ENCODE assay signal across 11 cellular contexts in the genomic region with DNA sequence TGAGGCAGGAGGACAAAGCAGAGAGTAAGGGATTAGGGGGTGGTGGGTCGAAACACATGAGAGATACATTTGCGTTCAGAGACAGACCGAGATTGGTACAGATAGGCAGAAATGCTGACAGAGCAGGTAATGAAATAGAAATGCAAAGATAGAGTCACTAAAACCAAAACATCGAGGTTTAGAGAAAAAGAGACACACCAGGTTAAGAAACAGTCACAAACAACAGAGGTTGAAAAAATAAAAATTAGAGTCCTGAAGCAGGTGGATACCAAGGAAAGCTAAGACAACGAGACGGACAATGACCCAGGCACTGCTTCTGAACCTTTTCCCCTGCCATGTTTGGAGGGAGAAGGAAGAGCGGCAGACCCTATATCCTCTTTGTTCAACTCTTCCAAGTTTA. TPM values are rescaled to one million over a fixed set of nuclear protein-coding genes. Genes with fewer than 3 reads are reported as not detected.
A peak's percentile ranks its signal among the peaks of the same experiment; 100 is the strongest.
DNase-seq lines count a peak whose midpoint lies in the region; ATAC-seq and TF ChIP-seq lines count a peak whose summit lies in the region.
"Had no signal": no experiment of that assay in that cellular context is flagged by ENCODE, and none has a peak within 500 bp of the region (broad histone marks: within the 10 kb centered on the region; RNA-seq: fewer than 3 reads in every experiment).

No MANE protein-coding gene starts in this region.

- ATAC-seq in RWPE2 (ENCODE audit: low read depth) (no peak), HG03095 (IDR thresholded peaks at IDR 0.05; ENCODE audit: unreplicated experiment) (no peak)
- no peak for ATAC-seq in stimulated activated memory B cell treated with anti-CD40 and anti-IgM and Interleukin-4, amounts not matched to agents 10 μg/mL and 1 μg/mL and 100 μg/mL, for 72 hours

- peaks cover 6% of the 10 kb centered on the region; the same call in 1 of the 2 replicates for H3K36me3 ChIP-seq in RWPE2 (ENCODE audit: low read depth)
- H3K36me3 ChIP-seq in endodermal cell (ENCODE audit: control insufficient read depth, insufficient read depth, low read length), result no peaks in the 10 kb centered on the region

- WGBS in endodermal cell (ENCODE audit: insufficient coverage in 1 of 2, insufficient read length in 1 of 2), 2 experiments, result 89 to 97% methylated on average over 6 of the region's 7 CpGs

- peaks cover 31% of the 10 kb centered on the region for H3K4me1 Mint-ChIP-seq in activated CD4-positive, alpha-beta T cell treated with anti-CD3 and anti-CD28 coated beads, Interleukin-2, amount 10 ng/mL, durations not matched to agents 7 days and 5 days
- peaks cover 31% of the 10 kb centered on the region for H3K4me1 Mint-ChIP-seq in endodermal cell
- peaks cover 37% of the 10 kb centered on the region for H3K4me1 Mint-ChIP-seq in stimulated activated memory B cell treated with anti-CD40 and anti-IgM and Interleukin-4, amounts not matched to agents 10 μg/mL and 1 μg/mL and 100 μg/mL, for 72 hours

- TF ChIP-seq CTCF in RWPE2 (IDR thresholded peaks at IDR 0.05; ENCODE audit: poor library complexity, severe bottlenecking) (no peak), endodermal cell (conservative IDR thresholded peaks at IDR 0.05) (no peak)

- peaks cover 16% of the 10 kb centered on the region for H3K4me1 ChIP-seq in RWPE2 (ENCODE audit: insufficient read depth, poor library complexity, severe bottlenecking)
- peaks cover 3% of the 10 kb centered on the region for H3K4me1 ChIP-seq in endodermal cell (ENCODE audit: control insufficient read depth, insufficient read depth, low read length)

- no peak for DNase-seq in activated CD4-positive, alpha-beta T cell treated with anti-CD3 and anti-CD28 coated beads, Interleukin-2, amount 10 ng/mL, durations not matched to agents 7 days and 5 days
- no peak for DNase-seq in activated CD4-positive, alpha-beta T cell treated with anti-CD3 and anti-CD28 coated beads, Interleukin-2, amount 50 U/mL, for 4 hours
- DNase-seq in RWPE2 (ENCODE audit: low spot score), result no peak
- no peak for DNase-seq in endodermal cell
- no peak for DNase-seq in NCI-H2171 (lab: John Stamatoyannopoulos, UW)
- DNase-seq in iPS-NIHi7 (ENCODE audit: extremely low spot score), result no peak
- DNase-seq: activated gamma-delta T cell treated with Interleukin-2 at 50 U/mL for 16 hours, NCI-H1092 treated with DMSO at 0.1 percent for 48 hours, T1000 had no signal

- POLR2A ChIA-PET in activated CD4-positive, alpha-beta T cell treated with anti-CD3 and anti-CD28 coated beads, Interleukin-2, amount 10 ng/mL, durations not matched to agents 7 days and 5 days (lab: Charles Lee), result no interaction called here

- H3K27ac ChIP-seq in RWPE2 (ENCODE audit: poor library complexity, severe bottlenecking) (no peak overlapping the region), endodermal cell (ENCODE audit: low read depth, low read length) (no peak overlapping the region)

- no peaks in the 10 kb centered on the region for H3K27me3 ChIP-seq in RWPE2 (ENCODE audit: insufficient read depth, poor library complexity, severe bottlenecking)
- no peaks in the 10 kb centered on the region for H3K27me3 ChIP-seq in endodermal cell (ENCODE audit: control insufficient read depth, insufficient read depth, low read length, poor library complexity, severe bottlenecking)

- peaks cover 14% of the 10 kb centered on the region for H3K36me3 Mint-ChIP-seq in activated CD4-positive, alpha-beta T cell treated with anti-CD3 and anti-CD28 coated beads, Interleukin-2, amount 10 ng/mL, durations not matched to agents 7 days and 5 days (ENCODE audit: low read depth)
- peaks cover 2% of the 10 kb centered on the region for H3K36me3 Mint-ChIP-seq in endodermal cell (ENCODE audit: low read depth)
- H3K36me3 Mint-ChIP-seq in stimulated activated memory B cell treated with anti-CD40 and anti-IgM and Interleukin-4, amounts not matched to agents 10 μg/mL and 1 μg/mL and 100 μg/mL, for 72 hours, result peaks cover 11% of the 10 kb centered on the region

- peaks cover 8% of the 10 kb centered on the region for H3K9me3 ChIP-seq in RWPE2 (ENCODE audit: severe bottlenecking)
- no peaks in the 10 kb centered on the region for H3K9me3 ChIP-seq in endodermal cell (ENCODE audit: control insufficient read depth, low read length)

- H3K27me3 Mint-ChIP-seq in activated CD4-positive, alpha-beta T cell treated with anti-CD3 and anti-CD28 coated beads, Interleukin-2, amount 10 ng/mL, durations not matched to agents 7 days and 5 days, result no peaks in the 10 kb centered on the region
- H3K27me3 Mint-ChIP-seq in endodermal cell (ENCODE audit: insufficient read depth), result peaks cover 11% of the 10 kb centered on the region
- H3K27me3 Mint-ChIP-seq in stimulated activated memory B cell treated with anti-CD40 and anti-IgM and Interleukin-4, amounts not matched to agents 10 μg/mL and 1 μg/mL and 100 μg/mL, for 72 hours, result no peaks in the 10 kb centered on the region

- peak overlapping the region; percentile 93 for H3K27ac Mint-ChIP-seq in activated CD4-positive, alpha-beta T cell treated with anti-CD3 and anti-CD28 coated beads, Interleukin-2, amount 10 ng/mL, durations not matched to agents 7 days and 5 days
- H3K27ac Mint-ChIP-seq in endodermal cell, result no peak overlapping the region
- H3K27ac Mint-ChIP-seq in stimulated activated memory B cell treated with anti-CD40 and anti-IgM and Interleukin-4, amounts not matched to agents 10 μg/mL and 1 μg/mL and 100 μg/mL, for 72 hours, result peak overlapping the region; percentile 97

- CTCF ChIA-PET in activated CD4-positive, alpha-beta T cell treated with anti-CD3 and anti-CD28 coated beads, Interleukin-2, amount 10 ng/mL, durations not matched to agents 7 days and 5 days (lab: Charles Lee), result interaction anchor here (2.5 kb wide), 1 partner anchor 84 kb away, joined by 11 read pairs; the partner anchor contains the start of gene PPM1F

- peak overlapping the region; percentile 95 for H3K4me3 ChIP-seq in RWPE2 (ENCODE audit: severe bottlenecking)
- H3K4me3 ChIP-seq in endodermal cell (ENCODE audit: low read length), result peak overlapping the region; percentile 78

- no peak overlapping the region for H3K9ac ChIP-seq in endodermal cell (ENCODE audit: extremely low read depth, low read length, poor library complexity, severe bottlenecking)

- H3K9me3 Mint-ChIP-seq in activated CD4-positive, alpha-beta T cell treated with anti-CD3 and anti-CD28 coated beads, Interleukin-2, amount 10 ng/mL, durations not matched to agents 7 days and 5 days, result no peaks in the 10 kb centered on the region
- H3K9me3 Mint-ChIP-seq in endodermal cell, result no peaks in the 10 kb centered on the region
- peaks cover 3% of the 10 kb centered on the region for H3K9me3 Mint-ChIP-seq in stimulated activated memory B cell treated with anti-CD40 and anti-IgM and Interleukin-4, amounts not matched to agents 10 μg/mL and 1 μg/mL and 100 μg/mL, for 72 hours

- H3K4me3 Mint-ChIP-seq in activated CD4-positive, alpha-beta T cell treated with anti-CD3 and anti-CD28 coated beads, Interleukin-2, amount 10 ng/mL, durations not matched to agents 7 days and 5 days, result peak overlapping the region; percentile 79
- H3K4me3 Mint-ChIP-seq in endodermal cell, result peak overlapping the region; percentile 94
- peak overlapping the region; percentile 81 for H3K4me3 Mint-ChIP-seq in stimulated activated memory B cell treated with anti-CD40 and anti-IgM and Interleukin-4, amounts not matched to agents 10 μg/mL and 1 μg/mL and 100 μg/mL, for 72 hours

RNA-seq across cellular contexts. Expression of gene MAPK1, which starts 1.2 kb away (rescaled TPM):
- total RNA-seq in activated CD4-positive, alpha-beta T cell treated with anti-CD3 and anti-CD28 coated beads, Interleukin-2, amount 10 ng/mL, durations not matched to agents 7 days and 5 days, result 100 to 1,000 TPM; 123 to 139 TPM
- 10 to 100 TPM; 76.8 to 78.6 TPM for total RNA-seq in endodermal cell
- polyA plus RNA-seq in endodermal cell (2013, experiment 1 of 2), result 91.0 TPM
- 84.0 TPM for polyA plus RNA-seq in endodermal cell (2013, experiment 2 of 2)
